Comparison of ENCODE assay signal across 8 cellular contexts in the genomic region with DNA sequence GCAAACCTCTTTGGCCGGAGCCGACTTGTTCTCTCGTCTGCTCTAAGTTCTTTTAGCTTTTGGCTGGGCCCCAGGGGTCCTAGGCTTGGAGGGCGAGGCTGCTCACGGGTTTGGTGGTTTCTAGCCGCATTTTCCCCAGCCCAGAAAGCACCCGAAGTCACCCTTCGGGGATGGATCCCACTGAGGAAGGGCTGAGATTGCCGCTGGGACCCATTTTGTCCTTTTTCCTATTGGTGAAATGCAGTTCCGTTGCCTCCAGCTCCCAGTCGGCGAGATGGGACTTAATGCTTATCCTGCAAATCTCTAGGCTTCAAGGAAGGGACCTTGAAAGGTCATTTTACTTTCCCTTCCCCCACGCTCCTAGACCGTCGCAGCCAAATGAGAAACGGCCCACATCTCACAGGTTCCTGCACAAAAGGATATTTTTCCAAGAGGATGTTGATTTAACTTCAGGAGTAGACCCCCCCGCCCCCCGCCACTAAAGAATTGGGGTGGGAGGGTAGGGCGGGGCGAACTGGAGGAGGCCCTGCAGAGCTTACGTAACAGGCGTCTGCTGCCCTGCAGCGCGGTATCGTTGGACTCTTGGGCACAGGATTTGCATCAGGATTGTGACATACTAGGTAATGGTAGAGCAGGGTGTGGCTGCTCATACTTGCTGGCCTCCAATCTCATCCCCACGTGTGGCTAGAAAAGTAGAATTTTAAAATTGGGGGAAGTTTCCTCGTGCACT. TPM values are rescaled to one million over a fixed set of nuclear protein-coding genes. Genes with fewer than 3 reads are reported as not detected.
DNase-seq lines count a peak whose midpoint lies in the region; ATAC-seq and TF ChIP-seq lines count a peak whose summit lies in the region.

No MANE protein-coding gene starts in this region.

- peaks cover 56% of the 10 kb centered on the region for H3K79me2 ChIP-seq in smooth muscle cell (ENCODE audit: low read depth)

- DNase-seq in ACHN (peak; percentile 33), KBM-7 (peak; percentile 67), cardiac fibroblast (ENCODE audit: low read depth in 2 of 2) (peak; percentile 64 to 70), inferior parietal cortex (ENCODE audit: extremely low spot score) (peak; percentile 16), smooth muscle cell (lab: John Stamatoyannopoulos, UW; ENCODE audit: unreplicated experiment) (no peak), HPDE6-E6E7 (ENCODE audit: extremely low spot score) (no peak)

- no peaks in the 10 kb centered on the region for H3K36me3 ChIP-seq in smooth muscle cell (ENCODE audit: low read depth)

- H3K4me1 ChIP-seq in smooth muscle cell (ENCODE audit: low read depth) = no peaks in the 10 kb centered on the region

- peaks cover 49% of the 10 kb centered on the region for H4K20me1 ChIP-seq in smooth muscle cell (ENCODE audit: low read depth)

- no peaks in the 10 kb centered on the region for H3F3A ChIP-seq in smooth muscle cell (ENCODE audit: low read depth)

- H3K27ac ChIP-seq in smooth muscle cell (ENCODE audit: low read depth) = peak overlapping the region; percentile 81

- no peak overlapping the region for H2AFZ ChIP-seq in smooth muscle cell (ENCODE audit: low read depth)

- ATAC-seq in GM18858 (IDR thresholded peaks at IDR 0.05; ENCODE audit: unreplicated experiment) (peak; percentile 25), SK-N-SH treated with all-trans-retinoic acid at 6 μM for 48 hours (peak; percentile 42)

- peak overlapping the region; percentile 91 for H3K4me2 ChIP-seq in smooth muscle cell

- TF ChIP-seq CTCF in cardiac fibroblast (IDR thresholded peaks at IDR 0.05; ENCODE audit: low read depth, low read length) (no peak), smooth muscle cell (IDR thresholded peaks at IDR 0.05; ENCODE audit: borderline replicate concordance, insufficient read depth, poor library complexity, severe bottlenecking) (no peak)

- H3K27me3 ChIP-seq in smooth muscle cell (ENCODE audit: low read depth) = no peaks in the 10 kb centered on the region

- H3K9me3 ChIP-seq in smooth muscle cell (replicated peaks; ENCODE audit: low read depth) = no peaks in the 10 kb centered on the region

- WGBS in smooth muscle cell (ENCODE audit: low lambda C conversion rate) = 31% methylated on average over 27 of the region's 27 CpGs

- peak overlapping the region; percentile 81 for H3K9ac ChIP-seq in smooth muscle cell (ENCODE audit: low read depth)

- in situ Hi-C loops in ACHN (cut with HindIII; ENCODE audit: low pct_ligation_motif_present, low pct_unique_long_range_greater_than_20kb, low sequenced_read_pairs) (no loop called here), KBM-7 (cut with MboI; ENCODE audit: low pct_unique_long_range_greater_than_20kb, low sequenced_read_pairs) (no loop called here)

- peak overlapping the region; percentile 85 to 86 for H3K4me3 ChIP-seq in cardiac fibroblast (replicated peaks in 1 of 2; ENCODE audit: low read depth in 2 of 2, low read length in 2 of 2)
- H3K4me3 ChIP-seq in smooth muscle cell = peak overlapping the region; percentile 90

TF ChIP-seq in SK-N-SH treated with all-trans-retinoic acid at 6 μM for 48 hours, 23 proteins besides CTCF, POLR2A, EP300 and RAD21:
- TF ChIP-seq, protein P1, sequence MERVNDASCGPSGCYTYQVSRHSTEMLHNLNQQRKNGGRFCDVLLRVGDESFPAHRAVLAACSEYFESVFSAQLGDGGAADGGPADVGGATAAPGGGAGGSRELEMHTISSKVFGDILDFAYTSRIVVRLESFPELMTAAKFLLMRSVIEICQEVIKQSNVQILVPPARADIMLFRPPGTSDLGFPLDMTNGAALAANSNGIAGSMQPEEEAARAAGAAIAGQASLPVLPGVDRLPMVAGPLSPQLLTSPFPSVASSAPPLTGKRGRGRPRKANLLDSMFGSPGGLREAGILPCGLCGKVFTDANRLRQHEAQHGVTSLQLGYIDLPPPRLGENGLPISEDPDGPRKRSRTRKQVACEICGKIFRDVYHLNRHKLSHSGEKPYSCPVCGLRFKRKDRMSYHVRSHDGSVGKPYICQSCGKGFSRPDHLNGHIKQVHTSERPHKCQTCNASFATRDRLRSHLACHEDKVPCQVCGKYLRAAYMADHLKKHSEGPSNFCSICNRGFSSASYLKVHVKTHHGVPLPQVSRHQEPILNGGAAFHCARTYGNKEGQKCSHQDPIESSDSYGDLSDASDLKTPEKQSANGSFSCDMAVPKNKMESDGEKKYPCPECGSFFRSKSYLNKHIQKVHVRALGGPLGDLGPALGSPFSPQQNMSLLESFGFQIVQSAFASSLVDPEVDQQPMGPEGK (CRISPR knock-in tag; IDR thresholded peaks at IDR 0.05; ENCODE audit: borderline replicate concordance) = peak; percentile 25; the same call in 1 of the 2 replicates
- TF ChIP-seq ARNTL (CRISPR knock-in tag; IDR thresholded peaks at IDR 0.05; ENCODE audit: borderline replicate concordance, low read depth) = no peak

RNA-seq across cellular contexts. Expression of a gene that starts 0.6 kb away (rescaled TPM):
- total RNA-seq in smooth muscle cell = 460 and 608 TPM in 2 replicates
- polyA plus RNA-seq in smooth muscle cell = 735 and 807 TPM in 2 replicates

RNA-seq across cellular contexts. Expression of a gene that starts 34.8 kb away (rescaled TPM):
- total RNA-seq in smooth muscle cell = 27.7 and 28.8 TPM in 2 replicates
- polyA plus RNA-seq in smooth muscle cell = 12.3 and 15.9 TPM in 2 replicates

Comparison
In these comparisons a context has a peak if more than half of its experiments do, and no peak if none do; other contexts are left out.
1. DNase-seq: peak in ACHN (single experiment), KBM-7 (single experiment), cardiac fibroblast (2 of 2) and inferior parietal cortex (single experiment); none in smooth muscle cell (single experiment) and HPDE6-E6E7 (single experiment).